21 cellular contexts compared by ENCODE assay signal in genomic region chrX:11336201-11336600, GRCh38. TPM values are rescaled to one million over a fixed set of nuclear protein-coding genes. Genes with fewer than 3 reads are reported as not detected.
"Had no signal": no experiment of that assay in that cellular context is flagged by ENCODE, and none has a peak within 500 bp of the region (broad histone marks: within the 10 kb centered on the region; RNA-seq: fewer than 3 reads in every experiment).

No MANE protein-coding gene starts in this region.

- ATAC-seq: heart left ventricle; left ventricle myocardium superior; right lobe of liver; stimulated activated effector memory CD8-positive, alpha-beta T cell treated with anti-CD3 and anti-CD28 coated beads, Interleukin-12 subunit alpha, Interleukin-12 subunit beta, amount 100 ng/mL, for 72 hours had no signal

- H3K27ac ChIP-seq: breast epithelium, esophagus squamous epithelium, heart left ventricle, right lobe of liver, skin epidermis, stomach, suprapubic skin, tibial nerve had no signal

- H3K36me3 ChIP-seq: breast epithelium, esophagus squamous epithelium, heart left ventricle, right lobe of liver, stomach, suprapubic skin, tibial nerve had no signal

- H3K4me1 ChIP-seq: breast epithelium, heart left ventricle, suprapubic skin, tibial nerve had no signal

- DNase-seq: activated CD4-positive, alpha-beta memory T cell treated with anti-CD3 and anti-CD28 coated beads for 36 hours; activated CD4-positive, alpha-beta T cell treated with anti-CD3 and anti-CD28 coated beads for 48 hours; activated naive CD4-positive, alpha-beta T cell treated with anti-CD3 and anti-CD28 coated beads for 36 hours; activated naive CD8-positive, alpha-beta T cell treated with anti-CD3 and anti-CD28 coated beads, Interleukin-2, amount 10 ng/mL, durations not matched to agents 7 days and 5 days; activated T-cell treated with anti-CD3 and anti-CD28 coated beads, Interleukin-2, amount 50 U/mL, for 48 hours; amniotic stem cell; esophagus squamous epithelium; heart left ventricle; left ventricle myocardium superior; nucleus accumbens; right lobe of liver; stimulated activated CD4-positive, alpha-beta T cell treated with anti-CD3 and anti-CD28 coated beads, Interleukin-2, amount 100 ng/mL, for 24 hours; stomach had no signal

- H3K27me3 ChIP-seq: esophagus squamous epithelium, right lobe of liver, stomach, suprapubic skin, tibial nerve had no signal

- H3K4me3 ChIP-seq: breast epithelium, esophagus squamous epithelium, heart left ventricle, right lobe of liver, skin epidermis, stomach, suprapubic skin, tibial nerve had no signal

RNA-seq across cellular contexts. Expression of gene AMELX, which starts 43.0 kb away (rescaled TPM):
- total RNA-seq: activated CD4-positive, alpha-beta memory T cell treated with anti-CD3 and anti-CD28 coated beads for 36 hours; activated naive CD4-positive, alpha-beta T cell treated with anti-CD3 and anti-CD28 coated beads for 36 hours; activated naive CD8-positive, alpha-beta T cell treated with anti-CD3 and anti-CD28 coated beads, Interleukin-2, amount 10 ng/mL, durations not matched to agents 7 days and 5 days; breast epithelium; esophagus squamous epithelium; heart left ventricle; left ventricle myocardium superior; mononuclear cell; right lobe of liver; stomach; suprapubic skin; tibial nerve; urinary bladder had no signal
- polyA plus RNA-seq: heart left ventricle, neural cell, stomach, urinary bladder had no signal
